In the genomic region with DNA sequence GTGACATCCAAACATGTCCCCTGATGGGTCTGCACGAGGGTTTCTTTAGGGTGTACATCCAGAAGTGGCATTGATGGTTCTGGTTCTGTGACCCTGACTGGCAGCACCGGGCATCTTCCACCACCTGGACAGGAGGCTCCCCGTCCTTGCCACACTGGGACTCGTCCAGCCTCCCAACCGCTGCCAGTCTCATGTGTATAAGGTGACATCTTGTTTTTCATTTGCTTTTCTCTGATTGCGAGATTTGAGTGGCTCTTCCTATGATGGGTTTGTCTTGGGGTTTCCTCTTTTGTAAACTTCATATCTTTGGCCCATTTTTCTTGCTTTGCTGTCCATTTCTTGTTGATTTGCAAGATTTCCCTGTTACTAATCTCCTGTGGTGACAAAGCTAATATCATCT, we compare ENCODE assay signal across 19 cellular contexts. TPM values are rescaled to one million over a fixed set of nuclear protein-coding genes. Genes with fewer than 3 reads are reported as not detected.
DNase-seq lines count a peak whose midpoint lies in the region; ATAC-seq and TF ChIP-seq lines count a peak whose summit lies in the region.
"Had no signal": no experiment of that assay in that cellular context is flagged by ENCODE, and none has a peak within 500 bp of the region (broad histone marks: within the 10 kb centered on the region; RNA-seq: fewer than 3 reads in every experiment).

No MANE protein-coding gene starts in this region.

- POLR2A ChIA-PET in activated CD4-positive, alpha-beta T cell treated with anti-CD3 and anti-CD28 coated beads, Interleukin-2, amount 10 ng/mL, durations not matched to agents 7 days and 5 days (lab: Charles Lee) = interaction anchor here (1.1 kb wide), 1 partner anchor 10 kb away, joined by 3 read pairs; no protein-coding TSS in a partner anchor
- POLR2A ChIA-PET in T-cell (lab: Charles Lee) = interaction anchor here in 1 of 2 donors (1.2 to 4.6 kb wide), 2 partner anchors 11 to 14 kb away, joined by 9 to 41 read pairs; no protein-coding TSS in a partner anchor
- POLR2A ChIA-PET in activated naive CD8-positive, alpha-beta T cell treated with anti-CD3 and anti-CD28 coated beads, Interleukin-2, amount 10 ng/mL, durations not matched to agents 7 days and 5 days (lab: Charles Lee) = interaction anchor here (1.8 to 6.9 kb wide), 5 partner anchors 8 to 65 kb away, joined by 5 to 100 read pairs (median 17); a partner anchor contains a TSS

- intact Hi-C loops in natural killer cell (cut with micrococcal nuclease) = loop anchor here (5.0 kb wide), 1 partner anchor 282 kb away; no protein-coding TSS in a partner anchor

- no peak for ATAC-seq in T-cell (replicated peaks in 1 of 4)
- no peak for ATAC-seq in activated naive CD8-positive, alpha-beta T cell treated with anti-CD3 and anti-CD28 coated beads, Interleukin-2, amount 10 ng/mL, durations not matched to agents 7 days and 5 days (ENCODE audit: low read depth)
- peak in 1 of 3 donors; percentile 63 for ATAC-seq in natural killer cell
- no peak for ATAC-seq in HG03457 (IDR thresholded peaks at IDR 0.05; ENCODE audit: unreplicated experiment)
- ATAC-seq: HepG2 had no signal

- DNase-seq in activated CD4-positive, alpha-beta T cell treated with anti-CD3 and anti-CD28 coated beads, Interleukin-2, amount 10 ng/mL, durations not matched to agents 7 days and 5 days = no peak
- no peak for DNase-seq in activated CD4-positive, alpha-beta T cell treated with anti-CD3 and anti-CD28 coated beads for 4 hours
- DNase-seq in T-cell = no peak
- DNase-seq in activated naive CD8-positive, alpha-beta T cell treated with anti-CD3 and anti-CD28 coated beads, Interleukin-2, amount 10 ng/mL, durations not matched to agents 7 days and 5 days = no peak
- DNase-seq in natural killer cell = no peak
- no peak for DNase-seq in DMS 273 treated with DMSO at 0.1 percent for 48 hours (lab: John Stamatoyannopoulos, UW)
- DNase-seq in GDM1 (lab: John Stamatoyannopoulos, UW) = no peak
- DNase-seq: activated CD4-positive, alpha-beta T cell treated with anti-CD3 and anti-CD28 coated beads, Interleukin-2, amount 50 U/mL, for 1 hour; Calu3; foreskin melanocyte; HCEC 1CT; NCI-H1092 treated with DMSO at 0.1 percent for 48 hours; NCI-H1930; ovary; retina; stimulated activated CD4-positive, alpha-beta T cell treated with anti-CD3 and anti-CD28 coated beads, Interleukin-2, amount 100 ng/mL, for 24 hours; T-helper 1 cell had no signal

- peaks cover 49% of the 10 kb centered on the region for H3K36me3 Mint-ChIP-seq in activated CD4-positive, alpha-beta T cell treated with anti-CD3 and anti-CD28 coated beads, Interleukin-2, amount 10 ng/mL, durations not matched to agents 7 days and 5 days (ENCODE audit: low read depth)
- H3K36me3 Mint-ChIP-seq in T-cell (peaks cover 14% of the 10 kb centered on the region), natural killer cell (no peaks in the 10 kb centered on the region)
- peaks cover 18% of the 10 kb centered on the region for H3K36me3 Mint-ChIP-seq in activated naive CD8-positive, alpha-beta T cell treated with anti-CD3 and anti-CD28 coated beads, Interleukin-2, amount 10 ng/mL, durations not matched to agents 7 days and 5 days

- H3K4me1 Mint-ChIP-seq in activated CD4-positive, alpha-beta T cell treated with anti-CD3 and anti-CD28 coated beads, Interleukin-2, amount 10 ng/mL, durations not matched to agents 7 days and 5 days = peaks cover 61% of the 10 kb centered on the region
- H3K4me1 Mint-ChIP-seq in T-cell = peaks cover 57 to 65% (median 64%) of the 10 kb centered on the region in 3 donors
- H3K4me1 Mint-ChIP-seq in activated naive CD8-positive, alpha-beta T cell treated with anti-CD3 and anti-CD28 coated beads, Interleukin-2, amount 10 ng/mL, durations not matched to agents 7 days and 5 days = peaks cover 50% of the 10 kb centered on the region
- peaks cover 48% of the 10 kb centered on the region in 2 donors for H3K4me1 Mint-ChIP-seq in natural killer cell

- no peak for TF ChIP-seq CTCF in natural killer cell (IDR thresholded peaks at IDR 0.05)

- H3K27me3 Mint-ChIP-seq in activated CD4-positive, alpha-beta T cell treated with anti-CD3 and anti-CD28 coated beads, Interleukin-2, amount 10 ng/mL, durations not matched to agents 7 days and 5 days = no peaks in the 10 kb centered on the region
- H3K27me3 Mint-ChIP-seq in T-cell (no peaks in the 10 kb centered on the region), natural killer cell (ENCODE audit: low read depth in 2 of 2) (no peaks in the 10 kb centered on the region)
- H3K27me3 Mint-ChIP-seq in activated naive CD8-positive, alpha-beta T cell treated with anti-CD3 and anti-CD28 coated beads, Interleukin-2, amount 10 ng/mL, durations not matched to agents 7 days and 5 days = no peaks in the 10 kb centered on the region

- peak overlapping the region; percentile 36 for H3K27ac Mint-ChIP-seq in activated CD4-positive, alpha-beta T cell treated with anti-CD3 and anti-CD28 coated beads, Interleukin-2, amount 10 ng/mL, durations not matched to agents 7 days and 5 days
- H3K27ac Mint-ChIP-seq in T-cell (peak overlapping the region; percentile 87 to 97), natural killer cell (peak overlapping the region; percentile 84 to 97)
- H3K27ac Mint-ChIP-seq in activated naive CD8-positive, alpha-beta T cell treated with anti-CD3 and anti-CD28 coated beads, Interleukin-2, amount 10 ng/mL, durations not matched to agents 7 days and 5 days = peak overlapping the region; percentile 38

- H3K9me3 Mint-ChIP-seq in activated CD4-positive, alpha-beta T cell treated with anti-CD3 and anti-CD28 coated beads, Interleukin-2, amount 10 ng/mL, durations not matched to agents 7 days and 5 days = no peaks in the 10 kb centered on the region
- H3K9me3 Mint-ChIP-seq in T-cell = no peaks in the 10 kb centered on the region
- H3K9me3 Mint-ChIP-seq in activated naive CD8-positive, alpha-beta T cell treated with anti-CD3 and anti-CD28 coated beads, Interleukin-2, amount 10 ng/mL, durations not matched to agents 7 days and 5 days = no peaks in the 10 kb centered on the region
- no peaks in the 10 kb centered on the region for H3K9me3 Mint-ChIP-seq in natural killer cell

- H3K4me3 Mint-ChIP-seq in activated CD4-positive, alpha-beta T cell treated with anti-CD3 and anti-CD28 coated beads, Interleukin-2, amount 10 ng/mL, durations not matched to agents 7 days and 5 days = no peak overlapping the region
- H3K4me3 Mint-ChIP-seq in T-cell = peak overlapping the region in 1 of 3 donors; percentile 88
- H3K4me3 Mint-ChIP-seq in activated naive CD8-positive, alpha-beta T cell treated with anti-CD3 and anti-CD28 coated beads, Interleukin-2, amount 10 ng/mL, durations not matched to agents 7 days and 5 days = no peak overlapping the region
- peak overlapping the region; percentile 29 for H3K4me3 Mint-ChIP-seq in natural killer cell

- CTCF ChIA-PET in activated CD4-positive, alpha-beta T cell treated with anti-CD3 and anti-CD28 coated beads, Interleukin-2, amount 10 ng/mL, durations not matched to agents 7 days and 5 days (lab: Charles Lee) = interaction anchor here (0.6 to 3.4 kb wide), 9 partner anchors 12 to 386 kb away, joined by 3 to 21 read pairs (median 6); no protein-coding TSS in a partner anchor
- CTCF ChIA-PET in T-cell (lab: Charles Lee) = interaction anchor here (0.7 to 3.9 kb wide), 5 partner anchors 13 to 284 kb away, joined by 3 to 70 read pairs (median 8); no protein-coding TSS in a partner anchor

RNA-seq across cellular contexts. Expression of a gene that starts 9.2 kb away (rescaled TPM):
- total RNA-seq in activated CD4-positive, alpha-beta T cell treated with anti-CD3 and anti-CD28 coated beads, Interleukin-2, amount 10 ng/mL, durations not matched to agents 7 days and 5 days = 100 to 1,000 TPM; 409 to 433 TPM
- 100 to 1,000 TPM; 534 to 851 (median 767) TPM for total RNA-seq in T-cell
- total RNA-seq in activated naive CD8-positive, alpha-beta T cell treated with anti-CD3 and anti-CD28 coated beads, Interleukin-2, amount 10 ng/mL, durations not matched to agents 7 days and 5 days = 100 to 1,000 TPM; 452 to 453 TPM
- total RNA-seq in natural killer cell = 100 to 1,000 TPM; 513 to 546 (median 524) TPM

RNA-seq across cellular contexts. Expression of a gene that starts 32.5 kb away (rescaled TPM):
- total RNA-seq in activated CD4-positive, alpha-beta T cell treated with anti-CD3 and anti-CD28 coated beads, Interleukin-2, amount 10 ng/mL, durations not matched to agents 7 days and 5 days = 10 to 100 TPM; 46.8 to 49.0 TPM
- total RNA-seq in T-cell (10 to 100 TPM; 46.9 to 58.8 (median 48.6) TPM), natural killer cell (10 to 100 TPM; 72.6 to 83.1 (median 78.2) TPM)
- 10 to 100 TPM; 54.0 to 61.4 TPM for total RNA-seq in activated naive CD8-positive, alpha-beta T cell treated with anti-CD3 and anti-CD28 coated beads, Interleukin-2, amount 10 ng/mL, durations not matched to agents 7 days and 5 days

Comparison
In these comparisons a context has a peak if more than half of its experiments do, and no peak if none do; other contexts are left out.
1. H3K27ac Mint-ChIP-seq: peak in every context shown above with its lines; median percentile 92 in T-cell; 90 in natural killer cell; 38 in activated naive CD8-positive, alpha-beta T cell treated with anti-CD3 and anti-CD28 coated beads, Interleukin-2, amount 10 ng/mL, durations not matched to agents 7 days and 5 days; 36 in activated CD4-positive, alpha-beta T cell treated with anti-CD3 and anti-CD28 coated beads, Interleukin-2, amount 10 ng/mL, durations not matched to agents 7 days and 5 days.